Comparison of ENCODE assay signal across 11 cellular contexts in the genomic region with DNA sequence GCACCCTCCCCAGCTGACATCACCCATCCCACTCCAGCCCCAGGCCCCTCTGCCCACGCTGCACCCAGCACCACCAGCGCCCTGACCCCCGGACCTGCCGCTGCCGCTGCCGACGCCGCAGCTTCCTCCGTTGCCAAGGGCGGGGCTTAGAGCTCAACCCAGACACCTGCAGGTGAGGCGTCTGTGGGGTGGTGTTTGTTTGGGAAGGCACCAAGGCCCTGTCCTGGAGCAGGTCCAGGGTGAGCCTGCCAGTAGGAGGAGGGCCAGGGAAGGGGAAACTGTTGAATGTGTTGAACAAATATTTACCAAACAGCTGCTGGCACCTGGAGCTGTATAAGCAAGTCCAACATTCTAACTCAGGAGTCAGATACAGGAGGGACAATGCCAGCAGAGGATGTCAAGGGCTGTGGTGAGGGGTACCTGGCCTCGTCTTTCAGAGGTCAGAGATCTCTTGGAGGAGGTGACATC. TPM values are rescaled to one million over a fixed set of nuclear protein-coding genes. Genes with fewer than 3 reads are reported as not detected.
DNase-seq lines count a peak whose midpoint lies in the region; ATAC-seq lines count a peak whose summit lies in the region.
"Had no signal": no experiment of that assay in that cellular context is flagged by ENCODE, and none has a peak within 500 bp of the region (broad histone marks: within the 10 kb centered on the region; RNA-seq: fewer than 3 reads in every experiment).

No MANE protein-coding gene starts in this region.

- no peak for ATAC-seq in GM18511 (IDR thresholded peaks at IDR 0.05; ENCODE audit: unreplicated experiment)
- ATAC-seq: heart left ventricle had no signal

- peak overlapping the region in 1 of 7 experiments; percentile 5 for H3K4me3 ChIP-seq in skin epidermis
- H3K4me3 ChIP-seq: heart left ventricle had no signal

- H3K27ac ChIP-seq in epithelial cell of prostate = peak overlapping the region; percentile 99
- H3K27ac ChIP-seq in skin epidermis = peak overlapping the region in 17 of 21 experiments; percentile 11 to 99 (median 70)
- H3K27ac ChIP-seq: WERI-Rb-1 had no signal

- H3K36me3 Mint-ChIP-seq in immature natural killer cell = no peaks in the 10 kb centered on the region

- H3K27me3 Mint-ChIP-seq in immature natural killer cell (ENCODE audit: low read depth in 3 of 3) = peaks cover 9 to 12% (median 10%) of the 10 kb centered on the region in 3 donors

- peaks cover 16 to 31% of the 10 kb centered on the region in 2 donors for H3K4me1 Mint-ChIP-seq in immature natural killer cell

- no peaks in the 10 kb centered on the region for H3K9me3 Mint-ChIP-seq in immature natural killer cell

- no peak overlapping the region for H3K4me3 Mint-ChIP-seq in immature natural killer cell

- DNase-seq in HT-29 (ENCODE audit: low spot score) = peak; percentile 98
- peak; percentile 95 for DNase-seq in NCI-H510A treated with DMSO at 0.1 percent for 48 hours (lab: John Stamatoyannopoulos, UW)
- DNase-seq in epithelial cell of prostate (ENCODE audit: low read depth, low spot score) = no peak
- DNase-seq in NCI-H187 treated with DMSO at 0.1 percent for 48 hours (lab: John Stamatoyannopoulos, UW) = no peak
- DNase-seq in immature natural killer cell = no peak
- DNase-seq: NCI-H524 treated with DMSO at 0.1 percent for 48 hours; stimulated activated CD8-positive, alpha-beta memory T cell treated with anti-CD3 and anti-CD28 coated beads, Interleukin-4, amount 100 ng/mL, for 48 hours; WERI-Rb-1 had no signal

- peak overlapping the region in 3 of 6 donors; percentile 26 to 100 (median 62) for H3K27ac Mint-ChIP-seq in immature natural killer cell

RNA-seq across cellular contexts. Expression of gene VEGFB, which starts 3.1 kb away (rescaled TPM):
- total RNA-seq in HT-29 (2014; rRNA removed; shearing (Covaris generic)) = 49.2 and 53.7 TPM in 2 replicates
- 10 to 100 TPM in 1 of 3 donors, 1 to 10 TPM in 2; 6.7 to 10.3 (median 9.4) TPM for polyA plus RNA-seq in immature natural killer cell

RNA-seq across cellular contexts. Expression of gene FKBP2, which starts 3.4 kb away (rescaled TPM):
- total RNA-seq in HT-29 (2014; rRNA removed; shearing (Covaris generic)) = 241 and 259 TPM in 2 replicates
- 100 to 1,000 TPM; 110 to 142 (median 130) TPM for polyA plus RNA-seq in immature natural killer cell

RNA-seq across cellular contexts. Expression of gene DNAJC4, which starts 7.2 kb away (rescaled TPM):
- 19.5 and 23.5 TPM in 2 replicates for total RNA-seq in HT-29 (2014; rRNA removed; shearing (Covaris generic))
- polyA plus RNA-seq in immature natural killer cell = 10 to 100 TPM; 25.2 to 32.6 (median 26.7) TPM

RNA-seq across cellular contexts. Expression of gene PPP1R14B, which starts 9.2 kb away (rescaled TPM):
- total RNA-seq in HT-29 (2014; rRNA removed; shearing (Covaris generic)) = 643 and 699 TPM in 2 replicates
- polyA plus RNA-seq in immature natural killer cell = 10 to 100 TPM; 16.6 to 34.9 (median 33.3) TPM

RNA-seq across cellular contexts. Expression of gene NUDT22, which starts 11.4 kb away (rescaled TPM):
- total RNA-seq in HT-29 (2014; rRNA removed; shearing (Covaris generic)) = 224 and 226 TPM in 2 replicates
- polyA plus RNA-seq in immature natural killer cell = 10 to 100 TPM; 64.9 to 95.4 (median 74.9) TPM

Comparison
In these comparisons a context has a peak if more than half of its experiments do, and no peak if none do; other contexts are left out.
1. DNase-seq: peak in HT-29 (single experiment) and NCI-H510A treated with DMSO at 0.1 percent for 48 hours (single experiment); none in epithelial cell of prostate (single experiment), NCI-H187 treated with DMSO at 0.1 percent for 48 hours (single experiment) and immature natural killer cell (0 of 3).